In genomic region chr1:9129391-9130041, GRCh38 we compare ENCODE assay signal across 8 cellular contexts. TPM values are rescaled to one million over a fixed set of nuclear protein-coding genes. Genes with fewer than 3 reads are reported as not detected.
A peak's percentile ranks its signal among the peaks of the same experiment; 100 is the strongest.
DNase-seq lines count a peak whose midpoint lies in the region; ATAC-seq lines count a peak whose summit lies in the region.

No MANE protein-coding gene starts in this region.

- no peaks in the 10 kb centered on the region for H3K9me3 Mint-ChIP-seq in activated CD8-positive, alpha-beta memory T cell treated with anti-CD3 and anti-CD28 coated beads, Interleukin-2, amount 10 ng/mL, durations not matched to agents 7 days and 5 days (ENCODE audit: low read depth)
- H3K9me3 Mint-ChIP-seq in stimulated activated memory B cell treated with anti-CD40 and anti-IgM and Interleukin-4, amounts not matched to agents 10 μg/mL and 1 μg/mL and 100 μg/mL, for 72 hours = no peaks in the 10 kb centered on the region

- H3K36me3 Mint-ChIP-seq in activated CD8-positive, alpha-beta memory T cell treated with anti-CD3 and anti-CD28 coated beads, Interleukin-2, amount 10 ng/mL, durations not matched to agents 7 days and 5 days = no peaks in the 10 kb centered on the region
- H3K36me3 Mint-ChIP-seq in stimulated activated memory B cell treated with anti-CD40 and anti-IgM and Interleukin-4, amounts not matched to agents 10 μg/mL and 1 μg/mL and 100 μg/mL, for 72 hours = peaks cover 12% of the 10 kb centered on the region

- H3K27ac ChIP-seq in epithelial cell of prostate = peak overlapping the region; percentile 65

- H3K27ac Mint-ChIP-seq in activated CD8-positive, alpha-beta memory T cell treated with anti-CD3 and anti-CD28 coated beads, Interleukin-2, amount 10 ng/mL, durations not matched to agents 7 days and 5 days = no peak overlapping the region
- peak overlapping the region; percentile 81 for H3K27ac Mint-ChIP-seq in stimulated activated memory B cell treated with anti-CD40 and anti-IgM and Interleukin-4, amounts not matched to agents 10 μg/mL and 1 μg/mL and 100 μg/mL, for 72 hours

- H3K4me1 Mint-ChIP-seq in activated CD8-positive, alpha-beta memory T cell treated with anti-CD3 and anti-CD28 coated beads, Interleukin-2, amount 10 ng/mL, durations not matched to agents 7 days and 5 days = peaks cover 26% of the 10 kb centered on the region
- peaks cover 64% of the 10 kb centered on the region for H3K4me1 Mint-ChIP-seq in stimulated activated memory B cell treated with anti-CD40 and anti-IgM and Interleukin-4, amounts not matched to agents 10 μg/mL and 1 μg/mL and 100 μg/mL, for 72 hours

- peak; percentile 61 for DNase-seq in SIG-M5 treated with dmso at 0.1 percent for 504 hours (lab: John Stamatoyannopoulos, UW; ENCODE audit: unreplicated experiment)
- DNase-seq in SIG-M5 (lab: John Stamatoyannopoulos, UW) = no peak
- peak; percentile 48 for DNase-seq in NCI-H774 (lab: John Stamatoyannopoulos, UW)
- peak; percentile 87 for DNase-seq in activated CD8-positive, alpha-beta memory T cell treated with anti-CD3 and anti-CD28 coated beads, Interleukin-2, amount 10 ng/mL, durations not matched to agents 7 days and 5 days
- DNase-seq in epithelial cell of prostate (ENCODE audit: low read depth, low spot score) = no peak
- peak; percentile 73 for DNase-seq in myocyte (ENCODE audit: low read depth)

- H3K27me3 Mint-ChIP-seq in activated CD8-positive, alpha-beta memory T cell treated with anti-CD3 and anti-CD28 coated beads, Interleukin-2, amount 10 ng/mL, durations not matched to agents 7 days and 5 days = peaks cover 34% of the 10 kb centered on the region
- H3K27me3 Mint-ChIP-seq in stimulated activated memory B cell treated with anti-CD40 and anti-IgM and Interleukin-4, amounts not matched to agents 10 μg/mL and 1 μg/mL and 100 μg/mL, for 72 hours = no peaks in the 10 kb centered on the region

- CTCF ChIA-PET in activated CD8-positive, alpha-beta memory T cell treated with anti-CD3 and anti-CD28 coated beads, Interleukin-2, amount 10 ng/mL, durations not matched to agents 7 days and 5 days (lab: Charles Lee) = interaction anchor here (0.8 to 2.1 kb wide), 4 partner anchors 12 to 105 kb away, joined by 3 to 13 read pairs (median 5); partner anchors contain the start of gene H6PD

- H3K4me3 Mint-ChIP-seq in activated CD8-positive, alpha-beta memory T cell treated with anti-CD3 and anti-CD28 coated beads, Interleukin-2, amount 10 ng/mL, durations not matched to agents 7 days and 5 days = peak overlapping the region; percentile 47
- H3K4me3 Mint-ChIP-seq in stimulated activated memory B cell treated with anti-CD40 and anti-IgM and Interleukin-4, amounts not matched to agents 10 μg/mL and 1 μg/mL and 100 μg/mL, for 72 hours = peak overlapping the region; percentile 80

- ATAC-seq in HG03045 (IDR thresholded peaks at IDR 0.05; ENCODE audit: unreplicated experiment) = peak; percentile 66
- peak; percentile 73 for ATAC-seq in activated CD8-positive, alpha-beta memory T cell treated with anti-CD3 and anti-CD28 coated beads, Interleukin-2, amount 10 ng/mL, durations not matched to agents 7 days and 5 days
- peak; percentile 88 for ATAC-seq in stimulated activated memory B cell treated with anti-CD40 and anti-IgM and Interleukin-4, amounts not matched to agents 10 μg/mL and 1 μg/mL and 100 μg/mL, for 72 hours

RNA-seq across cellular contexts. Expression of gene GPR157, which starts 0.6 kb away (rescaled TPM):
- 1 to 10 TPM; 3.6 to 4.5 TPM for total RNA-seq in activated CD8-positive, alpha-beta memory T cell treated with anti-CD3 and anti-CD28 coated beads, Interleukin-2, amount 10 ng/mL, durations not matched to agents 7 days and 5 days
- 2.1 and 2.8 TPM in 2 replicates for total RNA-seq in myocyte
- polyA plus RNA-seq in myocyte (2012) = 6.1 TPM

Comparison
In these comparisons a context has a peak if more than half of its experiments do, and no peak if none do; other contexts are left out.
1. DNase-seq: peak in SIG-M5 treated with dmso at 0.1 percent for 504 hours (single experiment), NCI-H774 (single experiment), activated CD8-positive, alpha-beta memory T cell treated with anti-CD3 and anti-CD28 coated beads, Interleukin-2, amount 10 ng/mL, durations not matched to agents 7 days and 5 days (single experiment) and myocyte (single experiment); none in SIG-M5 (single experiment) and epithelial cell of prostate (single experiment).
2. Peak in every context shown above with its lines, with median percentiles within 50 percentile points of each other: ATAC-seq.